Comparison of ENCODE assay signal across 29 cellular contexts in genomic region chr3:102125994-102126368, GRCh38.
"Had no signal": no experiment of that assay in that cellular context is flagged by ENCODE, and none has a peak within 500 bp of the region (broad histone marks: within the 10 kb centered on the region; RNA-seq: fewer than 3 reads in every experiment).

No MANE protein-coding gene starts in this region.

- H3K4me3 ChIP-seq: body of pancreas, coronary artery, dorsolateral prefrontal cortex, lower lobe of right lung, ovary, sigmoid colon, stomach, tibial nerve had no signal

- H3K36me3 ChIP-seq: lower lobe of right lung, ovary, sigmoid colon, stomach, tibial nerve, WERI-Rb-1 had no signal

- ATAC-seq: activated CD4-positive, CD25-positive, alpha-beta regulatory T cell treated with anti-CD3 and anti-CD28 coated beads, Interleukin-2, amount 50 U/mL, for 24 hours; lower lobe of right lung; stimulated activated memory B cell treated with anti-CD40 and anti-IgM and Interleukin-4, amounts not matched to agents 10 μg/mL and 1 μg/mL and 100 μg/mL, for 72 hours had no signal

- H3K27me3 ChIP-seq: body of pancreas, dorsolateral prefrontal cortex, ovary, sigmoid colon, stomach, tibial nerve had no signal

- H3K27ac ChIP-seq: dorsolateral prefrontal cortex, lower lobe of right lung, ovary, stomach, WERI-Rb-1 had no signal

- H3K9me3 ChIP-seq: body of pancreas, ovary, sigmoid colon had no signal

- DNase-seq: activated CD4-positive, alpha-beta T cell treated with anti-CD3 and anti-CD28 coated beads for 48 hours; activated CD4-positive, alpha-beta T cell treated with anti-CD3 and anti-CD28 coated beads, Interleukin-2, amount 50 U/mL, for 48 hours; activated CD8-positive, alpha-beta memory T cell treated with anti-CD3 and anti-CD28 coated beads for 24 hours; activated effector memory CD4-positive, alpha-beta T cell treated with Interleukin-2 at 50 U/mL for 16 hours; activated naive CD4-positive, alpha-beta T cell treated with Interleukin-2 at 50 U/mL for 16 hours; anterior cingulate cortex; body of pancreas; dorsolateral prefrontal cortex; effector memory CD4-positive, alpha-beta T cell; head of caudate nucleus; hypothalamus; immature natural killer cell; kidney; lower lobe of right lung; mesendoderm; nephron progenitor cell; ovary; sigmoid colon; small intestine; stimulated activated CD4-positive, alpha-beta T cell treated with anti-CD3 and anti-CD28 coated beads, Interleukin-4, amount 100 ng/mL, for 24 hours; stimulated activated CD8-positive, alpha-beta memory T cell treated with anti-CD3 and anti-CD28 coated beads, Interleukin-4, amount 100 ng/mL, for 48 hours; stomach; SW 1271; T-helper 9 cell; WERI-Rb-1 had no signal
